ENCODE assay signal across 12 cellular contexts in the genomic region with DNA sequence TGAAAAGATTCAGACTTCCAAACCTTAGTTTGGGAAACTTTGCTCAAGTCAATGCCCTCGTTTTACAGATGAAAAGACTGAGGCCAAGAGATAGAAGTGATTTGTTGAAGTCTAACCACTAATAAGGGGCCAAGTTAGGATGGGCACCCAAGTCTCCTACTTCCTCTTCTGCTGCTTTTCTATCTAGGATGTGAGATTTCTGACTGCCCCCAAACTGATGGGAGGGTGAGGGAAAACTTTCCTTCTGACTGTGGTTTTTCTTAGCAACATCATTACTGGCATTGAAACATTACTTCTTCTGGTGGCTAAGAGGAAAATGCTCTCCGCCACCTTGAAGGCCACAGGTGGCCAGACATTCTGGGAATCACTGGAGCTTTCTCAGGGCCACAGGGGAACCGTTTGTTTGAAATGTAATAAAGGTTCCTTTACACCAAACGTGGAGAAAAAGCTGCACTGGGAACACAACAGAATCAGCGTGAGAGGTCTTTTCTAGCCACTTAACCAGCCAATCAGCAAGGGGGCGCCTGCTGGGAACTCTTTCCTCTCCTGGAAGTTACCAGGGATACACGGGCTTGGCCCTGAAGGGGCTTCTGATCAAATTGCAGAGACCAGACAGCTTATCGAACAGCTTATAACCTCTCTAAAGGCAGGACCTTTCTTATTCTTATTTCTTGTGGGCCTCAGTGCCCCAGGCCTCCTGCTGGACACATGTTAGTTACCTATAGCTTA.
DNase-seq lines count a peak whose midpoint lies in the region; ATAC-seq, FAIRE-seq and TF ChIP-seq lines count a peak whose summit lies in the region.
"Had no signal": no experiment of that assay in that cellular context is flagged by ENCODE, and none has a peak within 500 bp of the region (broad histone marks: within the 10 kb centered on the region; RNA-seq: fewer than 3 reads in every experiment).

No MANE protein-coding gene starts in this region.

- H3K79me2 ChIP-seq in HepG2 (ENCODE audit: insufficient read depth, low read length): no peaks in the 10 kb centered on the region
- no peaks in the 10 kb centered on the region for H3K79me2 ChIP-seq in PC-3 (ENCODE audit: low read length)

- H3K36me3 ChIP-seq in HepG2 (replicated peaks in 1 of 2; ENCODE audit: control insufficient read depth in 1 of 2, insufficient read depth in 2 of 2, low read length in 2 of 2) (no peaks in the 10 kb centered on the region), right lobe of liver (no peaks in the 10 kb centered on the region), PC-3 (ENCODE audit: low read depth, low read length) (no peaks in the 10 kb centered on the region), upper lobe of left lung (no peaks in the 10 kb centered on the region)

- no peak for TF ChIP-seq CTCF in HepG2 (CRISPR knock-in tag; IDR thresholded peaks at IDR 0.05)
- TF ChIP-seq CTCF in right lobe of liver (IDR thresholded peaks at IDR 0.05): no peak
- TF ChIP-seq CTCF in PC-3 (conservative IDR thresholded peaks at IDR 0.05; ENCODE audit: low read depth, low read length): 0 out of 2 replicates have a peak, but pooled peaks have one; percentile 11
- no peak for TF ChIP-seq CTCF in upper lobe of left lung (IDR thresholded peaks at IDR 0.05)

- CTCF ChIA-PET in HepG2 (lab: Yijun Ruan, JAX; ENCODE audit: low intra/inter-chr PET ratio, low total read pairs): no interaction called here
- CTCF ChIA-PET in PC-3 (lab: Charles Lee): no interaction called here

- TF ChIP-seq POLR2A in HepG2 (IDR thresholded peaks at IDR 0.05; ENCODE audit: insufficient read depth in 1 of 2, low read depth in 2 of 2, low read length in 2 of 2) (no peak), right lobe of liver (IDR thresholded peaks at IDR 0.05) (no peak), upper lobe of left lung (IDR thresholded peaks at IDR 0.05) (no peak)

- no peak overlapping the region for H2AFZ ChIP-seq in HepG2 (ENCODE audit: low read length)
- H2AFZ ChIP-seq in PC-3 (ENCODE audit: low read length): peak overlapping the region; percentile 60; the same call in 1 of the 2 replicates

- H3K4me1 ChIP-seq in HepG2 (ENCODE audit: insufficient read depth, low read length) (peaks cover 32% of the 10 kb centered on the region), right lobe of liver (peaks cover 0 to 3% (median 0%) of the 10 kb centered on the region in 4 donors), PC-3 (ENCODE audit: insufficient read depth, low read length) (peaks cover 38% of the 10 kb centered on the region), upper lobe of left lung (peaks cover 3 to 27% (median 21%) of the 10 kb centered on the region in 4 donors)

- no peaks in the 10 kb centered on the region for H4K20me1 ChIP-seq in HepG2 (ENCODE audit: insufficient read depth, low read length)
- no peaks in the 10 kb centered on the region for H4K20me1 ChIP-seq in PC-3 (ENCODE audit: low read length)

- intact Hi-C loops in HepG2 (cut with micrococcal nuclease; ENCODE audit: unreplicated experiment) (no loop called here), right lobe of liver (cut with DNase I) (no loop called here), PC-3 (cut with micrococcal nuclease) (no loop called here)

- no peak for TF ChIP-seq RAD21 in HepG2 (CRISPR knock-in tag; IDR thresholded peaks at IDR 0.05)

- peak overlapping the region; percentile 55; the same call in 1 of the 2 replicates for H3K4me2 ChIP-seq in HepG2 (ENCODE audit: low read depth, low read length)
- H3K4me2 ChIP-seq in PC-3 (ENCODE audit: low read length): no peak overlapping the region

- DNase-seq in HepG2 (ENCODE audit: low spot score): no peak
- DNase-seq in right lobe of liver: no peak
- no peak for DNase-seq in PC-3
- DNase-seq in epithelial cell of prostate (ENCODE audit: low read depth, low spot score): no peak
- no peak for DNase-seq in upper lobe of left lung
- no peak for DNase-seq in G401 (ENCODE audit: low spot score)
- no peak for DNase-seq in activated T-cell treated with anti-CD3 and anti-CD28 coated beads for 4 hours
- DNase-seq in UCSD-AML1 (lab: John Stamatoyannopoulos, UW; ENCODE audit: unreplicated experiment): no peak
- DNase-seq: effector CD4-positive, alpha-beta T cell; HCEC 1CT; NCI-H2171; SW 1271 had no signal

- H3K9me3 ChIP-seq in HepG2 (ENCODE audit: low read length) (no peaks in the 10 kb centered on the region), right lobe of liver (no peaks in the 10 kb centered on the region), PC-3 (ENCODE audit: low read length) (no peaks in the 10 kb centered on the region), upper lobe of left lung (no peaks in the 10 kb centered on the region)

- in situ Hi-C loops in HepG2 (cut with HindIII; ENCODE audit: extremely low pct_ligation_motif_present, low pct_unique_long_range_greater_than_20kb): no loop called here
- in situ Hi-C loops in G401 (cut with HindIII; ENCODE audit: low sequenced_read_pairs): no loop called here

- no peaks in the 10 kb centered on the region for H3K9me2 ChIP-seq in PC-3 (replicated peaks; ENCODE audit: low read length)

- H3F3A ChIP-seq in PC-3 (ENCODE audit: low read length, unreplicated experiment): no peaks in the 10 kb centered on the region

- 26% methylated on average over 2 of the region's 8 CpGs for WGBS in HepG2 (ENCODE audit: low lambda C conversion rate)
- WGBS in right lobe of liver (ENCODE audit: insufficient coverage, low coverage, low lambda C conversion rate, missing lambda C conversion rate): 50% methylated on average over 6 of the region's 8 CpGs
- 69 to 84% methylated on average over 5 to 8 of the region's 8 CpGs for WGBS in upper lobe of left lung, 2 donors

- no peak overlapping the region for H3K27ac ChIP-seq in HepG2 (ENCODE audit: extremely low read length, insufficient read depth, low read length)
- no peak overlapping the region for H3K27ac ChIP-seq in right lobe of liver
- H3K27ac ChIP-seq in PC-3 (ENCODE audit: low read length): peak overlapping the region; percentile 93
- peak overlapping the region; percentile 78 for H3K27ac ChIP-seq in epithelial cell of prostate
- H3K27ac ChIP-seq in upper lobe of left lung: peak overlapping the region; percentile 54 to 85 (median 69)

- POLR2A ChIA-PET in HepG2 (lab: Yijun Ruan, JAX) (interaction anchor here (1.0 kb wide), 1 partner anchor 12 kb away, joined by 3 read pairs; no protein-coding TSS in a partner anchor), PC-3 (lab: Charles Lee; ENCODE audit: unreplicated experiment) (no interaction called here)

- FAIRE-seq in HepG2 (lab: Jason Lieb, UNC): no peak

- no peak for TF ChIP-seq EP300 in HepG2 (IDR thresholded peaks at IDR 0.05; ENCODE audit: low read depth in 2 of 2, low read length in 2 of 2)
- no peak for TF ChIP-seq EP300 in HepG2 (CRISPR knock-in tag; IDR thresholded peaks at IDR 0.05; ENCODE audit: borderline replicate concordance)
- TF ChIP-seq EP300 in upper lobe of left lung (IDR thresholded peaks at IDR 0.05): no peak

- ATAC-seq in HepG2: no peak
- ATAC-seq in right lobe of liver: no peak
- no peak for ATAC-seq in PC-3
- ATAC-seq in upper lobe of left lung (ENCODE audit: low FRiP score in 2 of 2): no peak

- H3K9ac ChIP-seq in HepG2 (ENCODE audit: insufficient read depth, low read depth, low read length) (no peak overlapping the region), PC-3 (ENCODE audit: low read length) (peak overlapping the region; percentile 50; the same call in 1 of the 2 replicates)

- H3K27me3 ChIP-seq in HepG2 (ENCODE audit: control insufficient read depth in 1 of 2, insufficient read depth in 2 of 2, low read length in 2 of 2): no peaks in the 10 kb centered on the region
- no peaks in the 10 kb centered on the region for H3K27me3 ChIP-seq in right lobe of liver
- H3K27me3 ChIP-seq in PC-3 (ENCODE audit: low read length): no peaks in the 10 kb centered on the region
- H3K27me3 ChIP-seq in upper lobe of left lung: no peaks in the 10 kb centered on the region

- no peak overlapping the region for H3K4me3 ChIP-seq in HepG2 (replicated peaks in 1 of 3; ENCODE audit: insufficient read depth in 1 of 3, low read depth in 2 of 3, low read length in 3 of 3)
- H3K4me3 ChIP-seq in right lobe of liver: no peak overlapping the region
- no peak overlapping the region for H3K4me3 ChIP-seq in PC-3 (ENCODE audit: low read length)
- no peak overlapping the region for H3K4me3 ChIP-seq in upper lobe of left lung

- no TSS peak for BruUV-seq in HepG2 (replicated peaks; lab: Mats Ljungman, UMichigan)
- no TSS peak for BruUV-seq in PC-3 (replicated peaks; lab: Mats Ljungman, UMichigan)

TF ChIP-seq in HepG2, 621 proteins besides CTCF, POLR2A, EP300 and RAD21:
- TF ChIP-seq, protein P1, sequence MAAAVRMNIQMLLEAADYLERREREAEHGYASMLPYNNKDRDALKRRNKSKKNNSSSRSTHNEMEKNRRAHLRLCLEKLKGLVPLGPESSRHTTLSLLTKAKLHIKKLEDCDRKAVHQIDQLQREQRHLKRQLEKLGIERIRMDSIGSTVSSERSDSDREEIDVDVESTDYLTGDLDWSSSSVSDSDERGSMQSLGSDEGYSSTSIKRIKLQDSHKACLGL (CRISPR knock-in tag; IDR thresholded peaks at IDR 0.05): no peak
- TF ChIP-seq, protein P2, sequence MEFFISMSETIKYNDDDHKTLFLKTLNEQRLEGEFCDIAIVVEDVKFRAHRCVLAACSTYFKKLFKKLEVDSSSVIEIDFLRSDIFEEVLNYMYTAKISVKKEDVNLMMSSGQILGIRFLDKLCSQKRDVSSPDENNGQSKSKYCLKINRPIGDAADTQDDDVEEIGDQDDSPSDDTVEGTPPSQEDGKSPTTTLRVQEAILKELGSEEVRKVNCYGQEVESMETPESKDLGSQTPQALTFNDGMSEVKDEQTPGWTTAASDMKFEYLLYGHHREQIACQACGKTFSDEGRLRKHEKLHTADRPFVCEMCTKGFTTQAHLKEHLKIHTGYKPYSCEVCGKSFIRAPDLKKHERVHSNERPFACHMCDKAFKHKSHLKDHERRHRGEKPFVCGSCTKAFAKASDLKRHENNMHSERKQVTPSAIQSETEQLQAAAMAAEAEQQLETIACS (CRISPR knock-in tag; IDR thresholded peaks at IDR 0.05): no peak
- TF ChIP-seq, protein P3, sequence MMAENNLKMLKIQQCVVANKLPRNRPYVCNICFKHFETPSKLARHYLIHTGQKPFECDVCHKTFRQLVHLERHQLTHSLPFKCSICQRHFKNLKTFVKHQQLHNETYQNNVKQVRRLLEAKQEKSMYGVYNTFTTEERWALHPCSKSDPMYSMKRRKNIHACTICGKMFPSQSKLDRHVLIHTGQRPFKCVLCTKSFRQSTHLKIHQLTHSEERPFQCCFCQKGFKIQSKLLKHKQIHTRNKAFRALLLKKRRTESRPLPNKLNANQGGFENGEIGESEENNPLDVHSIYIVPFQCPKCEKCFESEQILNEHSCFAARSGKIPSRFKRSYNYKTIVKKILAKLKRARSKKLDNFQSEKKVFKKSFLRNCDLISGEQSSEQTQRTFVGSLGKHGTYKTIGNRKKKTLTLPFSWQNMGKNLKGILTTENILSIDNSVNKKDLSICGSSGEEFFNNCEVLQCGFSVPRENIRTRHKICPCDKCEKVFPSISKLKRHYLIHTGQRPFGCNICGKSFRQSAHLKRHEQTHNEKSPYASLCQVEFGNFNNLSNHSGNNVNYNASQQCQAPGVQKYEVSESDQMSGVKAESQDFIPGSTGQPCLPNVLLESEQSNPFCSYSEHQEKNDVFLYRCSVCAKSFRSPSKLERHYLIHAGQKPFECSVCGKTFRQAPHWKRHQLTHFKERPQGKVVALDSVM (CRISPR knock-in tag; IDR thresholded peaks at IDR 0.05): no peak

Comparison
In these comparisons a context has a peak if more than half of its experiments do, and no peak if none do; other contexts are left out.
1. H3K27ac ChIP-seq: peak in PC-3 (single experiment), epithelial cell of prostate (single experiment) and upper lobe of left lung (4 of 4); none in HepG2 (single experiment) and right lobe of liver (0 of 3).